Comparison of ENCODE assay signal across 1 cellular context in genomic region chr20:45934587-45935415, GRCh38.
TF ChIP-seq lines count a peak whose summit lies in the region.

Gene PCIF1 (plus strand): TSS chr20:45934683. CDS start chr20:45939000, 4,317 bp downstream.

TF ChIP-seq in HepG2, 621 proteins besides CTCF, POLR2A, EP300 and RAD21 (continued from another document and continues in another):
- TF ChIP-seq PRMT3 (CRISPR knock-in tag; IDR thresholded peaks at IDR 0.05; ENCODE audit: borderline replicate concordance, low read depth): peak; percentile 24; the same call in 1 of the 2 replicates
- TF ChIP-seq PPARG (CRISPR knock-in tag; conservative IDR thresholded peaks at IDR 0.05): peak; percentile 45; the same call in 1 of the 2 replicates
- peak; percentile 55; the same call in 1 of the 2 replicates for TF ChIP-seq ZSCAN22 (CRISPR knock-in tag; IDR thresholded peaks at IDR 0.05)
- TF ChIP-seq SMARCC2 (IDR thresholded peaks at IDR 0.05): no peak
- TF ChIP-seq MXD1 (CRISPR knock-in tag; IDR thresholded peaks at IDR 0.05): peak; percentile 86
- TF ChIP-seq ZKSCAN1 (IDR thresholded peaks at IDR 0.05; ENCODE audit: low read length): no peak
- TF ChIP-seq ZNF883 (CRISPR knock-in tag; IDR thresholded peaks at IDR 0.05; ENCODE audit: not compliant biosample characterization): peak; percentile 97
- TF ChIP-seq ZNF331 (CRISPR knock-in tag; IDR thresholded peaks at IDR 0.05): peak; percentile 67; the same call in 1 of the 2 replicates
- TF ChIP-seq REST (IDR thresholded peaks at IDR 0.05; ENCODE audit: borderline replicate concordance in 1 of 2, low read depth in 1 of 2, low read length in 2 of 2): peak in 1 of 2 experiments; percentile 81; a peak in 3 of 4 replicates
- TF ChIP-seq ZNF598 (CRISPR knock-in tag; IDR thresholded peaks at IDR 0.05; ENCODE audit: borderline replicate concordance): 0 out of 2 replicates have a peak, but pooled peaks have one; percentile 39
- TF ChIP-seq SMARCE1 (IDR thresholded peaks at IDR 0.05; ENCODE audit: borderline replicate concordance): no peak
- TF ChIP-seq SNAPC2 (CRISPR knock-in tag; IDR thresholded peaks at IDR 0.05): 0 out of 2 replicates have a peak, but pooled peaks have one; percentile 74
- TF ChIP-seq ZNF674 (CRISPR knock-in tag; IDR thresholded peaks at IDR 0.05; ENCODE audit: low read depth): peak; percentile 87; the same call in 1 of the 2 replicates
- peak; percentile 90 for TF ChIP-seq PHF8 (CRISPR knock-in tag; IDR thresholded peaks at IDR 0.05)
- TF ChIP-seq ZNF256 (CRISPR knock-in tag; conservative IDR thresholded peaks at IDR 0.05): peak; percentile 85; the same call in 1 of the 2 replicates
- TF ChIP-seq CBX1 (IDR thresholded peaks at IDR 0.05; ENCODE audit: low read depth): peak; percentile 97
- peak; percentile 98 for TF ChIP-seq ZNF335 (CRISPR knock-in tag; IDR thresholded peaks at IDR 0.05)
- TF ChIP-seq ZNF317 (CRISPR knock-in tag; IDR thresholded peaks at IDR 0.05): peak; percentile 80; the same call in 1 of the 2 replicates
- TF ChIP-seq ATF2 (CRISPR knock-in tag; IDR thresholded peaks at IDR 0.05): peak; percentile 82
- peak; percentile 78 for TF ChIP-seq SPEN (CRISPR knock-in tag; IDR thresholded peaks at IDR 0.05; ENCODE audit: low read depth)
- TF ChIP-seq TEAD3 (CRISPR knock-in tag; optimal IDR thresholded peaks at IDR 0.05; ENCODE audit: borderline replicate concordance): peak; percentile 66
- TF ChIP-seq ZBTB7B (CRISPR knock-in tag; IDR thresholded peaks at IDR 0.05): 0 out of 2 replicates have a peak, but pooled peaks have one; percentile 31
- TF ChIP-seq TFE3 (CRISPR knock-in tag; IDR thresholded peaks at IDR 0.05): peak; percentile 89
- TF ChIP-seq CHD2 (IDR thresholded peaks at IDR 0.05; ENCODE audit: low read depth, low read length): peak; percentile 74
- TF ChIP-seq PBX3 (CRISPR knock-in tag; IDR thresholded peaks at IDR 0.05; ENCODE audit: borderline replicate concordance): peak; percentile 27; the same call in 1 of the 2 replicates
- no peak for TF ChIP-seq PCBP2 (optimal IDR thresholded peaks at IDR 0.05; ENCODE audit: low read depth, low read length, poor library complexity, severe bottlenecking)
- peak; percentile 92 for TF ChIP-seq KLF11 (CRISPR knock-in tag; IDR thresholded peaks at IDR 0.05)
- no peak for TF ChIP-seq ZBTB3 (CRISPR knock-in tag; IDR thresholded peaks at IDR 0.05; ENCODE audit: borderline replicate concordance, low read depth)
- peak; percentile 95; the same call in 1 of the 2 replicates for TF ChIP-seq ZNF703 (CRISPR knock-in tag; IDR thresholded peaks at IDR 0.05; ENCODE audit: borderline replicate concordance)
- TF ChIP-seq ZNF274 (CRISPR knock-in tag; IDR thresholded peaks at IDR 0.05): peak; percentile 97; the same call in 1 of the 2 replicates
- peak; percentile 93 for TF ChIP-seq NFYB (CRISPR knock-in tag; IDR thresholded peaks at IDR 0.05)
- TF ChIP-seq FOSL2 (CRISPR knock-in tag; IDR thresholded peaks at IDR 0.05): peak; percentile 49; the same call in 1 of the 2 replicates
- TF ChIP-seq SRSF1 (optimal IDR thresholded peaks at IDR 0.05; ENCODE audit: low read depth, low read length): peak; percentile 98
- peak; percentile 75; the same call in 1 of the 2 replicates for TF ChIP-seq MTA1 (CRISPR knock-in tag; IDR thresholded peaks at IDR 0.05; ENCODE audit: borderline replicate concordance)
- TF ChIP-seq ZNF572 (CRISPR knock-in tag; IDR thresholded peaks at IDR 0.05): 0 out of 2 replicates have a peak, but pooled peaks have one; percentile 58
- no peak for TF ChIP-seq JDP2 (CRISPR knock-in tag; IDR thresholded peaks at IDR 0.05; ENCODE audit: borderline replicate concordance)
- TF ChIP-seq ZNF12 (CRISPR knock-in tag; IDR thresholded peaks at IDR 0.05): no peak; the same call in 1 of the 2 replicates
- TF ChIP-seq EHMT2 (IDR thresholded peaks at IDR 0.05; ENCODE audit: borderline replicate concordance, low read depth, low read length): no peak
- no peak for TF ChIP-seq ZNF282 (IDR thresholded peaks at IDR 0.05; ENCODE audit: partially characterized antibody)
- TF ChIP-seq ZBTB7A (CRISPR knock-in tag; IDR thresholded peaks at IDR 0.05): 0 out of 2 replicates have a peak, but pooled peaks have one; percentile 44
- no peak; the same call in 1 of the 2 replicates for TF ChIP-seq STAT6 (CRISPR knock-in tag; IDR thresholded peaks at IDR 0.05; ENCODE audit: borderline replicate concordance)
- peak; percentile 50; the same call in 1 of the 2 replicates for TF ChIP-seq ZNF557 (CRISPR knock-in tag; IDR thresholded peaks at IDR 0.05)
- no peak; the same call in 1 of the 2 replicates for TF ChIP-seq ZNF543 (CRISPR knock-in tag; IDR thresholded peaks at IDR 0.05)
- TF ChIP-seq TBX2 (CRISPR knock-in tag; IDR thresholded peaks at IDR 0.05; ENCODE audit: borderline replicate concordance): peak; percentile 84
- TF ChIP-seq CENPBD1 (CRISPR knock-in tag; IDR thresholded peaks at IDR 0.05; ENCODE audit: borderline replicate concordance, low read depth): peak; percentile 97; the same call in 1 of the 2 replicates
- TF ChIP-seq KDM5B (CRISPR knock-in tag; IDR thresholded peaks at IDR 0.05; ENCODE audit: borderline replicate concordance): peak; percentile 99
- peak; percentile 94 for TF ChIP-seq SP5 (CRISPR knock-in tag; IDR thresholded peaks at IDR 0.05; ENCODE audit: borderline replicate concordance, low read depth)
- 0 out of 2 replicates have a peak, but pooled peaks have one; percentile 84 for TF ChIP-seq ZNF576 (CRISPR knock-in tag; IDR thresholded peaks at IDR 0.05)
- peak; percentile 54 for TF ChIP-seq ARNTL (CRISPR knock-in tag; IDR thresholded peaks at IDR 0.05)
- no peak for TF ChIP-seq MLLT10 (CRISPR knock-in tag; IDR thresholded peaks at IDR 0.05)
- TF ChIP-seq PLRG1 (conservative IDR thresholded peaks at IDR 0.05): no peak
- TF ChIP-seq ZNF629 (CRISPR knock-in tag; conservative IDR thresholded peaks at IDR 0.05): peak; percentile 8; the same call in 1 of the 2 replicates
- TF ChIP-seq TEF (CRISPR knock-in tag; IDR thresholded peaks at IDR 0.05): no peak; the same call in 1 of the 2 replicates
- no peak for TF ChIP-seq ZSCAN25 (CRISPR knock-in tag; IDR thresholded peaks at IDR 0.05)
- peak; percentile 97; the same call in 1 of the 2 replicates for TF ChIP-seq ZNF660 (CRISPR knock-in tag; IDR thresholded peaks at IDR 0.05; ENCODE audit: borderline replicate concordance, low read depth)
- TF ChIP-seq CERS6 (CRISPR knock-in tag; IDR thresholded peaks at IDR 0.05): 0 out of 2 replicates have a peak, but pooled peaks have one; percentile 57
- peak; percentile 98 for TF ChIP-seq HNRNPK (IDR thresholded peaks at IDR 0.05; ENCODE audit: low read depth, low read length, poor library complexity, severe bottlenecking)
- peak; percentile 96; the same call in 2 of the 3 replicates for TF ChIP-seq MXI1 (IDR thresholded peaks at IDR 0.05; ENCODE audit: borderline replicate concordance, low read depth, low read length)
